25 cellular contexts compared by ENCODE assay signal in genomic region chr12:80620281-80620680, GRCh38.
"Had no signal": no experiment of that assay in that cellular context is flagged by ENCODE, and none has a peak within 500 bp of the region (broad histone marks: within the 10 kb centered on the region; RNA-seq: fewer than 3 reads in every experiment).

No MANE protein-coding gene starts in this region.

- H3K4me3 ChIP-seq: colonic mucosa, esophagus squamous epithelium, gastrocnemius medialis, heart right ventricle, left lung, lower lobe of right lung, mucosa of descending colon had no signal

- ATAC-seq: effector memory CD8-positive, alpha-beta T cell; esophagus mucosa; gastrocnemius medialis; heart right ventricle; left cardiac atrium; left lung; left ventricle myocardium superior; lower lobe of right lung; mucosa of descending colon had no signal

- FAIRE-seq: islet of Langerhans, keratinocyte had no signal

- H3K4me1 ChIP-seq: colonic mucosa, esophagus squamous epithelium, heart right ventricle, left lung, lower lobe of right lung had no signal

- H3K9me3 ChIP-seq: colonic mucosa, esophagus squamous epithelium, gastrocnemius medialis, heart right ventricle, left lung, lower lobe of right lung, mucosa of descending colon had no signal

- DNase-seq: colonic mucosa; cortex of kidney; effector CD8-positive, alpha-beta T cell; effector memory CD8-positive, alpha-beta T cell; endodermal cell; erythroblast; esophagus squamous epithelium; foreskin fibroblast; foreskin melanocyte; gastrocnemius medialis; glutamatergic neuron; head of caudate nucleus; heart right ventricle; hippocampal formation; left cardiac atrium; left lung; left ventricle myocardium superior; lower lobe of right lung; mesenchymal stem cell; mucosa of descending colon; naive B cell had no signal

- H3K27me3 ChIP-seq: colonic mucosa, esophagus squamous epithelium, gastrocnemius medialis, heart right ventricle, left lung had no signal

- H3K27ac ChIP-seq: colonic mucosa, epithelial cell of prostate, esophagus squamous epithelium, gastrocnemius medialis, heart right ventricle, left lung, lower lobe of right lung had no signal

- H3K36me3 ChIP-seq: colonic mucosa, esophagus squamous epithelium, gastrocnemius medialis, heart right ventricle, left lung, lower lobe of right lung had no signal
